Comparison of ENCODE assay signal across 8 cellular contexts in the genomic region with DNA sequence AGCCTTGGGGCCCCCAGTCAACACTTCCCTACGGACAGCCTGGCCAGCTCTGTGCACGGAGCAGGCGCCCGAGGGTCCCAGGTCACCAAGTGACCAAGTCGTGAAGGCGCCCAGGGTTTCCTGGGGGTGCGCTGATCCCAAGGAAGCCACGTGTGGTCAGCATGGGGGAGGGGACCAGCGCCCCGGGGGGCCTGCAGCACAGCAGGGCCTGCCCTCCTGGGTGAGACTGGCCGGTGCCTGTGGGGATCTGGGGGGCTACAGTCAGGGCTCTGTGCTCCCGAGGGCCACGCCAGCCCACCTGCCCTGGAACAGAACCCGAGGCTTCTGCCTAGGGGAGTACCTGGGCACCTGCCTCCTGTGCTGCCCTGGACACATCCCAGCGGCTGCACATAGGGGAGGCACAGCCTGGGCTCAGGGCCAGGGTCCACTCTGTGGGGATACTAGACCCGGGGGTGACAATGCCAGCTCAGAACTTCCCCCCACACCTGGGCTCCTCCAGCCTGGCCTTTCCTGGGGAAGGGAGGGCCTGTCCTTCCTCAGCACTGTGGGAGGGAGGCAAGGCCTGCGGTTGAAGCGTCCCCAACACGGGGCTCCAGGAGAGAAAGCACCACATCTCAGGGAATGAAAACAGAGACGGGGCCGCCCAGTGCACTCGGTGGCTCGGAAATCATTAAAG. TPM values are rescaled to one million over a fixed set of nuclear protein-coding genes. Genes with fewer than 3 reads are reported as not detected.
DNase-seq lines count a peak whose midpoint lies in the region; ATAC-seq, FAIRE-seq and TF ChIP-seq lines count a peak whose summit lies in the region.

No MANE protein-coding gene starts in this region.

- H3K4me2 ChIP-seq in PC-3 (ENCODE audit: low read length), result peak overlapping the region; percentile 72
- H3K4me2 ChIP-seq in H1 (ENCODE audit: insufficient read depth in 1 of 2, low read depth in 2 of 2, low read length in 2 of 2), result no peak overlapping the region
- no peak overlapping the region for H3K4me2 ChIP-seq in mesendoderm (ENCODE audit: low read length)

- H3K4me1 ChIP-seq in PC-3 (ENCODE audit: insufficient read depth, low read length), result peaks cover 52% of the 10 kb centered on the region
- H3K4me1 ChIP-seq in H1 (replicated peaks in 1 of 4; ENCODE audit: control insufficient read depth in 3 of 4, insufficient read depth in 4 of 4, low read length in 3 of 4), result peaks cover 0 to 20% (median 11%) of the 10 kb centered on the region in 4 experiments; a peak in 5 of 7 replicates
- peaks cover 5% of the 10 kb centered on the region for H3K4me1 ChIP-seq in mesendoderm (ENCODE audit: control insufficient read depth, low read depth, low read length)

- H3K27ac ChIP-seq in PC-3 (ENCODE audit: low read length) (peak overlapping the region; percentile 90), H1 (ENCODE audit: low read depth, low read length) (no peak overlapping the region), mesendoderm (ENCODE audit: low read depth, low read length) (peak overlapping the region; percentile 47), temporal lobe (ENCODE audit: low read depth, low read length) (peak overlapping the region; percentile 78)

- BruUV-seq in PC-3 (replicated peaks; lab: Mats Ljungman, UMichigan), result no TSS peak

- H2BK5ac ChIP-seq in H1 (ENCODE audit: low read depth, low read length), result 0 out of 2 replicates have a peak overlapping the region, but pooled peaks have one; percentile 27
- H2BK5ac ChIP-seq in mesendoderm (ENCODE audit: low read length), result no peak overlapping the region

- H3K36me3 ChIP-seq in PC-3 (ENCODE audit: low read depth, low read length), result no peaks in the 10 kb centered on the region
- H3K36me3 ChIP-seq in H1 (ENCODE audit: control insufficient read depth in 2 of 4, insufficient read depth in 4 of 4, low read length in 3 of 4), result no peaks in the 10 kb centered on the region
- no peaks in the 10 kb centered on the region for H3K36me3 ChIP-seq in mesendoderm (ENCODE audit: control insufficient read depth, insufficient read depth, low read length)

- no peaks in the 10 kb centered on the region for H3K9me2 ChIP-seq in PC-3 (replicated peaks; ENCODE audit: low read length)

- no peak for TF ChIP-seq POLR2A in H1 (IDR thresholded peaks at IDR 0.05; ENCODE audit: control extremely low read depth in 1 of 2, low read depth in 2 of 2, low read length in 2 of 2)

- H4K8ac ChIP-seq in H1 (ENCODE audit: extremely low read depth, insufficient read depth, low read length), result peak overlapping the region; percentile 90; the same call in 1 of the 2 replicates
- peak overlapping the region; percentile 68 for H4K8ac ChIP-seq in mesendoderm (ENCODE audit: low read depth, low read length)

- H3K14ac ChIP-seq in H1 (ENCODE audit: insufficient read length), result no peak overlapping the region

- peaks cover 25% of the 10 kb centered on the region for H3K79me2 ChIP-seq in PC-3 (ENCODE audit: low read length)
- H3K79me2 ChIP-seq in H1 (ENCODE audit: control insufficient read depth in 1 of 2, insufficient read depth in 2 of 2, low read length in 2 of 2), result 0 out of 4 replicates have a peak, but pooled peaks cover 0 to 5% of the 10 kb centered on the region in 2 experiments
- H3K79me2 ChIP-seq in mesendoderm (ENCODE audit: control insufficient read depth, insufficient read depth, low read length), result no peaks in the 10 kb centered on the region

- H3K9me3 ChIP-seq in PC-3 (ENCODE audit: low read length), result no peaks in the 10 kb centered on the region
- no peaks in the 10 kb centered on the region for H3K9me3 ChIP-seq in H1 (ENCODE audit: insufficient read depth in 2 of 2, low read depth in 1 of 2, low read length in 1 of 2)

- H3K4me3 ChIP-seq in PC-3 (ENCODE audit: low read length) (no peak overlapping the region), H1 (ENCODE audit: extremely low read depth in 1 of 4, insufficient read depth in 2 of 4, low read depth in 3 of 4, low read length in 4 of 4) (no peak overlapping the region), mesendoderm (ENCODE audit: low read length) (no peak overlapping the region)

- POLR2A ChIA-PET in PC-3 (lab: Charles Lee; ENCODE audit: unreplicated experiment), result no interaction called here
- POLR2A ChIA-PET in H1 (lab: Charles Lee; ENCODE audit: partially characterized antibody), result interaction anchor here (1.0 to 1.6 kb wide), 5 partner anchors 15 to 130 kb away, joined by 3 to 4 read pairs (median 3); no protein-coding TSS in a partner anchor

- no peak overlapping the region for H3K23ac ChIP-seq in H1 (ENCODE audit: insufficient read length)
- no peak overlapping the region for H3K23ac ChIP-seq in mesendoderm (ENCODE audit: low read length)

- TF ChIP-seq CTCF in PC-3 (conservative IDR thresholded peaks at IDR 0.05; ENCODE audit: low read depth, low read length) (no peak), H1 (IDR thresholded peaks at IDR 0.05; ENCODE audit: control extremely low read depth in 1 of 3, insufficient read depth in 1 of 3, low read depth in 1 of 3, low read length in 3 of 3) (no peak)

- no peak for ATAC-seq in PC-3

- H3K9ac ChIP-seq in PC-3 (ENCODE audit: low read length) (peak overlapping the region; percentile 77), H1 (replicated peaks in 1 of 4; ENCODE audit: extremely low read depth in 1 of 4, low read depth in 3 of 4, low read length in 3 of 4) (no peak overlapping the region), mesendoderm (ENCODE audit: low read length) (peak overlapping the region; percentile 44)

- H2BK12ac ChIP-seq in H1 (ENCODE audit: low read depth, low read length), result 0 out of 2 replicates have a peak overlapping the region, but pooled peaks have one; percentile 43

- H2BK15ac ChIP-seq in H1 (ENCODE audit: low read length), result no peak overlapping the region
- no peak overlapping the region for H2BK15ac ChIP-seq in mesendoderm (replicated peaks; ENCODE audit: low read depth)

- no peak for TF ChIP-seq EP300 in H1 (IDR thresholded peaks at IDR 0.05; ENCODE audit: borderline replicate concordance in 1 of 2, low read depth in 2 of 2, low read length in 2 of 2)

- H3K4ac ChIP-seq in H1 (replicated peaks; ENCODE audit: insufficient read length, low read depth, low read length), result no peak overlapping the region
- peak overlapping the region; percentile 17 for H3K4ac ChIP-seq in mesendoderm (ENCODE audit: low read depth, low read length)

- FAIRE-seq in H1 (lab: Jason Lieb, UNC), result no peak

- H4K20me1 ChIP-seq in PC-3 (ENCODE audit: low read length) (no peaks in the 10 kb centered on the region), H1 (replicated peaks in 1 of 2; ENCODE audit: control insufficient read depth in 1 of 2, insufficient read depth in 2 of 2, low read length in 2 of 2) (peaks cover 0 to 5% of the 10 kb centered on the region in 2 experiments)

- intact Hi-C loops in PC-3 (cut with micrococcal nuclease), result no loop called here

- H3K56ac ChIP-seq in H1 (replicated peaks; ENCODE audit: insufficient read length, low read depth, low read length), result no peak overlapping the region
- H3K56ac ChIP-seq in mesendoderm (ENCODE audit: low read length), result peak overlapping the region; percentile 68

- no peak overlapping the region for H4K91ac ChIP-seq in H1 (replicated peaks; ENCODE audit: insufficient read length, low read length)

- WGBS in H1 (ENCODE audit: extremely low coverage in 1 of 2, insufficient coverage in 1 of 2, insufficient read length in 1 of 2, insufficient replicate concordance in 2 of 2, low coverage in 1 of 2, low lambda C conversion rate in 2 of 2, missing lambda C conversion rate in 1 of 2), 2 experiments, result 84% methylated on average over 23 of the region's 23 CpGs; no CpG with 5 or more reads in 1 of the 2 experiments
- WGBS in mesendoderm (ENCODE audit: extremely low coverage, insufficient coverage, low lambda C conversion rate), result no CpG with 5 or more reads among the region's 23 CpGs

- no peaks in the 10 kb centered on the region for H3F3A ChIP-seq in PC-3 (ENCODE audit: low read length, unreplicated experiment)

- H2AFZ ChIP-seq in PC-3 (ENCODE audit: low read length) (no peak overlapping the region), H1 (ENCODE audit: low read length) (no peak overlapping the region)

- H3K27me3 ChIP-seq in PC-3 (ENCODE audit: low read length) (no peaks in the 10 kb centered on the region), H1 (replicated peaks in 1 of 4; ENCODE audit: control insufficient read depth in 3 of 4, extremely low read depth in 1 of 4, insufficient read depth in 3 of 4, low read length in 3 of 4) (no peaks in the 10 kb centered on the region), mesendoderm (ENCODE audit: insufficient read depth, low read length, poor library complexity) (no peaks in the 10 kb centered on the region)

- H4K5ac ChIP-seq in H1 (ENCODE audit: insufficient read length, low read depth, low read length), result no peak overlapping the region
- H4K5ac ChIP-seq in mesendoderm (ENCODE audit: low read length), result no peak overlapping the region

- H3K79me1 ChIP-seq in H1 (ENCODE audit: low read depth, low read length) (no peaks in the 10 kb centered on the region; the same call in 1 of the 2 replicates), mesendoderm (ENCODE audit: low read length) (no peaks in the 10 kb centered on the region)

- H3K18ac ChIP-seq in H1 (ENCODE audit: extremely low read depth, low read length) (no peak overlapping the region), mesendoderm (ENCODE audit: low read length) (peak overlapping the region; percentile 19)

- no peak overlapping the region for H2AK5ac ChIP-seq in H1 (ENCODE audit: low read depth, low read length)
- peak overlapping the region; percentile 95 for H2AK5ac ChIP-seq in mesendoderm (ENCODE audit: low read length)

- H2BK20ac ChIP-seq in H1 (ENCODE audit: low read length), result no peak overlapping the region

- H3K23me2 ChIP-seq in H1 (ENCODE audit: low read depth, low read length), result no peaks in the 10 kb centered on the region; the same call in 1 of the 2 replicates

- CTCF ChIA-PET in PC-3 (lab: Charles Lee), result interaction anchor here (0.6 kb wide), 1 partner anchor 262 kb away, joined by 3 read pairs; no protein-coding TSS in a partner anchor
- CTCF ChIA-PET in H1 (lab: Charles Lee; ENCODE audit: partially characterized antibody), result interaction anchor here (0.6 to 5.9 kb wide), 21 partner anchors 8 to 1310 kb away, joined by 3 to 52 read pairs (median 5); no protein-coding TSS in a partner anchor

- DNase-seq in PC-3 (no peak), H1 (ENCODE audit: low read depth in 1 of 2, low spot score in 2 of 2) (peak in 1 of 2 experiments; percentile 39), mesendoderm (no peak), NCI-H146 (lab: John Stamatoyannopoulos, UW) (no peak), OCI-M1 (lab: John Stamatoyannopoulos, UW) (no peak), NCI-H69 (lab: John Stamatoyannopoulos, UW) (no peak), hypothalamus (lab: John Stamatoyannopoulos, UW) (no peak)

- H2BK120ac ChIP-seq in H1 (replicated peaks; ENCODE audit: low read depth, low read length) (no peak overlapping the region), mesendoderm (ENCODE audit: low read depth, low read length) (no peak overlapping the region)

- no peak for TF ChIP-seq RAD21 in H1 (IDR thresholded peaks at IDR 0.05 in 1 of 2, conservative IDR thresholded peaks at IDR 0.05 in 1 of 2; ENCODE audit: low read depth in 2 of 2, low read length in 2 of 2)

RNA-seq across cellular contexts. Expression of gene POFUT2, which starts 6.2 kb away (rescaled TPM):
- total RNA-seq in PC-3 (2014; rRNA removed) (19.6 and 28.2 TPM in 2 replicates), temporal lobe (7.4 TPM)
- total RNA-seq in H1 (2021; fragmentation: NEBNext Ultra II Directional; extraction: Animal tissue kit (Norgen Biotek cat#: 25700)), result 32.1 and 34.6 TPM in 2 replicates
- polyA plus RNA-seq in H1 (2011; rRNA removed), result 13.7 and 21.0 TPM in 2 replicates
- polyA plus RNA-seq in H1 (2011; cell fraction: cytosol; rRNA removed), result 20.3 TPM
- polyA plus RNA-seq in H1 (2011; cell fraction: nucleus; rRNA removed), result 88.5 TPM
- 24.1 to 33.7 TPM (median 29.4 TPM) in 4 replicates for polyA plus RNA-seq in H1 (2012, experiment 1 of 2)
- polyA plus RNA-seq in H1 (2012, experiment 2 of 2), result 15.8 TPM
- polyA plus RNA-seq in H1 (2013, experiment 1 of 2), result 33.3 TPM
- 33.7 TPM for polyA plus RNA-seq in H1 (2013, experiment 2 of 2)
- 11.2 and 13.2 TPM in 2 replicates for polyA minus RNA-seq in H1 (2011; rRNA and poly(A)+ RNA removed)
- polyA minus RNA-seq in H1 (2011; cell fraction: cytosol; rRNA and poly(A)+ RNA removed), result 13.0 TPM
- polyA minus RNA-seq in H1 (2011; cell fraction: nucleus; rRNA and poly(A)+ RNA removed), result 28.5 TPM
- 17.3 TPM for polyA plus RNA-seq in mesendoderm (2013, experiment 1 of 2)
- 17.4 TPM for polyA plus RNA-seq in mesendoderm (2013, experiment 2 of 2)

Comparison
In these comparisons a context has a peak if more than half of its experiments do, and no peak if none do; other contexts are left out.
1. H3K9ac ChIP-seq: peak in PC-3 (single experiment) and mesendoderm (single experiment); none in H1 (0 of 4).